In the genomic region with DNA sequence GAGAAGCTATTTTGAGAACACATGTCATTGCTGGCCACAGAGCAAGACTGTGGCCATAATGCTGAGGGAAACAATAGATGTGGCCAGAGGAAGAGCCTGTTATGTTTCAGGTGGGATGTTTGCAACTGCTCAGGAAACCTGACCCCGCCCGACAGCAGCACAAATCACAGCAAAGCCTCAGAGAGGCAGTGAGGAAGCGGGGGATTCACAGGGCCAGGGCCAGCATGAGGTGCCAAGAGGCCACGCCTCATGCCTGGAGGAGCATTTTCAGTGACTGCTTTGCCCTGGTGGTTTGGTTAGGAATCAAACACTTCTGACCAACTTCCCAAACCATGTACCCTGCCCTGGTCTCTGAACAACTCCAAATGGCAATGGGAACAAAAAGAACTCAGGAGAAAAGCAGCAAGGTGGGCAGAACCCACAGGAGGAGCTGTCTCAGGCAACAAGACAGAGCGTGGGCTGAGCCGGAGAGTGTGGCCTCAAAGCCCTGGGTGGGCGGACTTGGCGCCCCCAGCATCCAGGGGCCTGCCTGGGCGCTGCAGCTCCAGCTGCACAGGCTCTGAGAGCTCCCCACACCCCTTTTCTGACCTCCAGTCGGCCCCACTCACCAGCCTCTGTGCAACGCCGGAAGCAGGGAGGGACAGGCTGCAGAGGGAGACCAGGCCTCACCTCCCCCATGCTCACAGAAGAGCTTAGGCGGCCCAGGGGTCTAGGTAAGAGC, we compare ENCODE assay signal across 12 cellular contexts. TPM values are rescaled to one million over a fixed set of nuclear protein-coding genes. Genes with fewer than 3 reads are reported as not detected.
DNase-seq lines count a peak whose midpoint lies in the region; ATAC-seq and TF ChIP-seq lines count a peak whose summit lies in the region.
"Had no signal": no experiment of that assay in that cellular context is flagged by ENCODE, and none has a peak within 500 bp of the region (broad histone marks: within the 10 kb centered on the region; RNA-seq: fewer than 3 reads in every experiment).

No MANE protein-coding gene starts in this region.

- ATAC-seq in PC-3 = peak; percentile 76
- no peak for ATAC-seq in HG03175 (IDR thresholded peaks at IDR 0.05; ENCODE audit: unreplicated experiment)
- no peak for ATAC-seq in HG02678 (IDR thresholded peaks at IDR 0.05; ENCODE audit: unreplicated experiment)
- ATAC-seq in HG02571 (IDR thresholded peaks at IDR 0.05; ENCODE audit: unreplicated experiment) = no peak
- no peak for ATAC-seq in GM18861 (IDR thresholded peaks at IDR 0.05; ENCODE audit: unreplicated experiment)

- no peaks in the 10 kb centered on the region for H4K20me1 ChIP-seq in PC-3 (ENCODE audit: low read length)
- H4K20me1 ChIP-seq in osteoblast (ENCODE audit: insufficient read depth, low read length) = no peaks in the 10 kb centered on the region

- no peak overlapping the region for H2AFZ ChIP-seq in PC-3 (ENCODE audit: low read length)
- H2AFZ ChIP-seq in osteoblast (ENCODE audit: low read length) = no peak overlapping the region

- POLR2A ChIA-PET in AG04450 (lab: Yijun Ruan, JAX) (interaction anchor here (0.7 kb wide), 1 partner anchor 16 kb away, joined by 3 read pairs; no protein-coding TSS in a partner anchor), PC-3 (lab: Charles Lee; ENCODE audit: unreplicated experiment) (no interaction called here)

- no peaks in the 10 kb centered on the region for H3K36me3 ChIP-seq in PC-3 (ENCODE audit: low read depth, low read length)
- peaks cover 49% of the 10 kb centered on the region for H3K36me3 ChIP-seq in osteoblast (ENCODE audit: insufficient read depth, low read length)

- intact Hi-C loops in PC-3 (cut with micrococcal nuclease) = no loop called here

- DNase-seq in AG04450 (ENCODE audit: low read depth, low spot score) (no peak), PC-3 (peak; percentile 58), fibroblast of the aortic adventitia (ENCODE audit: low read depth) (peak; percentile 56), osteoblast (ENCODE audit: insufficient read length, low spot score, missing footprints) (peak; percentile 81)
- DNase-seq: activated CD4-positive, alpha-beta T cell treated with anti-CD3 and anti-CD28 coated beads for 48 hours; COR-L47; midbrain; NCI-H2107 had no signal

- no peak overlapping the region; the same call in 1 of the 2 replicates for H3K9ac ChIP-seq in PC-3 (ENCODE audit: low read length)

- H3K9me3 ChIP-seq in AG04450 (ENCODE audit: control insufficient read depth, insufficient read depth, low read length) (no peaks in the 10 kb centered on the region; the same call in 1 of the 2 replicates), PC-3 (ENCODE audit: low read length) (no peaks in the 10 kb centered on the region), osteoblast (ENCODE audit: low read depth, low read length) (no peaks in the 10 kb centered on the region)

- H3K27me3 ChIP-seq in AG04450 (ENCODE audit: control insufficient read depth, insufficient read depth, low read length) (no peaks in the 10 kb centered on the region), PC-3 (ENCODE audit: low read length) (no peaks in the 10 kb centered on the region), osteoblast (ENCODE audit: insufficient read depth, low read length) (no peaks in the 10 kb centered on the region)

- peaks cover 13% of the 10 kb centered on the region for H3K4me1 ChIP-seq in PC-3 (ENCODE audit: insufficient read depth, low read length)
- peaks cover 17% of the 10 kb centered on the region for H3K4me1 ChIP-seq in osteoblast (ENCODE audit: insufficient read depth, low read length)

- no peaks in the 10 kb centered on the region for H3F3A ChIP-seq in PC-3 (ENCODE audit: low read length, unreplicated experiment)

- H3K4me3 ChIP-seq in AG04450 (ENCODE audit: low read depth, low read length) (no peak overlapping the region), PC-3 (ENCODE audit: low read length) (no peak overlapping the region), fibroblast of the aortic adventitia (ENCODE audit: low read depth, low read length) (no peak overlapping the region), osteoblast (ENCODE audit: insufficient read depth, low read length) (no peak overlapping the region)

- no peak overlapping the region; the same call in 1 of the 2 replicates for H3K4me2 ChIP-seq in PC-3 (ENCODE audit: low read length)
- no peak overlapping the region for H3K4me2 ChIP-seq in osteoblast (ENCODE audit: insufficient read depth, low read length)

- no TSS peak for BruUV-seq in PC-3 (replicated peaks; lab: Mats Ljungman, UMichigan)

- no peaks in the 10 kb centered on the region for H3K9me2 ChIP-seq in PC-3 (replicated peaks; ENCODE audit: low read length)

- H3K79me2 ChIP-seq in PC-3 (ENCODE audit: low read length) = no peaks in the 10 kb centered on the region
- no peaks in the 10 kb centered on the region for H3K79me2 ChIP-seq in osteoblast (ENCODE audit: insufficient read depth, low read length)

- CTCF ChIA-PET in AG04450 (lab: Charles Lee) (interaction anchor here (0.5 kb wide), 1 partner anchor 16 kb away, joined by 4 read pairs; no protein-coding TSS in a partner anchor), PC-3 (lab: Charles Lee) (no interaction called here)

- H3K27ac ChIP-seq in AG04450 (ENCODE audit: low read depth, low read length) = peak overlapping the region; percentile 39
- H3K27ac ChIP-seq in PC-3 (ENCODE audit: low read length) = peak overlapping the region; percentile 43
- H3K27ac ChIP-seq in osteoblast (ENCODE audit: low read depth, low read length) = no peak overlapping the region

- TF ChIP-seq CTCF in AG04450 (IDR thresholded peaks at IDR 0.05; ENCODE audit: low read depth, low read length) (peak; percentile 21), PC-3 (conservative IDR thresholded peaks at IDR 0.05; ENCODE audit: low read depth, low read length) (no peak), fibroblast of the aortic adventitia (IDR thresholded peaks at IDR 0.05; ENCODE audit: insufficient read depth, low read length) (peak; percentile 15), osteoblast (IDR thresholded peaks at IDR 0.05; ENCODE audit: extremely low read depth, low read depth, low read length) (no peak)

RNA-seq across cellular contexts. Expression of a gene that starts 20.6 kb away (rescaled TPM):
- polyA plus RNA-seq in AG04450 (2011; rRNA removed) = 12.7 and 14.4 TPM in 2 replicates
- 13.7 and 15.8 TPM in 2 replicates for polyA minus RNA-seq in AG04450 (2011; rRNA and poly(A)+ RNA removed)
- total RNA-seq in PC-3 (2014; rRNA removed) (2.0 and 4.4 TPM in 2 replicates), fibroblast of the aortic adventitia (ENCODE audit: low replicate concordance) (36.4 and 57.6 TPM in 2 replicates), osteoblast (18.5 and 19.7 TPM in 2 replicates)

RNA-seq across cellular contexts. Expression of a gene that starts 33.7 kb away (rescaled TPM):
- polyA plus RNA-seq in AG04450 (2011; rRNA removed) = 38.0 and 45.0 TPM in 2 replicates
- polyA minus RNA-seq in AG04450 (2011; rRNA and poly(A)+ RNA removed) = 16.8 and 18.1 TPM in 2 replicates
- total RNA-seq in PC-3 (2014; rRNA removed) (45.7 and 58.6 TPM in 2 replicates), fibroblast of the aortic adventitia (ENCODE audit: low replicate concordance) (38.8 and 39.9 TPM in 2 replicates), osteoblast (59.0 and 61.3 TPM in 2 replicates)

RNA-seq across cellular contexts. Expression of a gene that starts 45.5 kb away (rescaled TPM):
- 25.3 and 29.9 TPM in 2 replicates for polyA plus RNA-seq in AG04450 (2011; rRNA removed)
- 27.5 and 45.4 TPM in 2 replicates for polyA minus RNA-seq in AG04450 (2011; rRNA and poly(A)+ RNA removed)
- total RNA-seq in PC-3 (2014; rRNA removed) = 47.9 and 57.4 TPM in 2 replicates
- total RNA-seq in fibroblast of the aortic adventitia (ENCODE audit: low replicate concordance) = 28.8 and 50.5 TPM in 2 replicates
- total RNA-seq in osteoblast = 52.7 and 63.7 TPM in 2 replicates

RNA-seq across cellular contexts. Expression of a gene that starts 50.4 kb away (rescaled TPM):
- polyA plus RNA-seq in AG04450 (2011; rRNA removed) = 0.02 and 0.04 TPM in 2 replicates
- not detected in 2 replicates for polyA minus RNA-seq in AG04450 (2011; rRNA and poly(A)+ RNA removed)
- total RNA-seq in PC-3 (2014; rRNA removed) = 6.9 and 7.9 TPM in 2 replicates
- 0.27 and 0.90 TPM in 2 replicates for total RNA-seq in fibroblast of the aortic adventitia (ENCODE audit: low replicate concordance)
- total RNA-seq in osteoblast = 1.1 and 1.5 TPM in 2 replicates

Comparison
In these comparisons a context has a peak if more than half of its experiments do, and no peak if none do; other contexts are left out.
1. CTCF ChIP-seq: peak in AG04450 (single experiment) and fibroblast of the aortic adventitia (single experiment); none in PC-3 (single experiment) and osteoblast (single experiment).